Comparison of ENCODE assay signal across 1 cellular context in genomic region chr14:67010602-67011001, GRCh38.
TF ChIP-seq lines count a peak whose summit lies in the region.

No MANE protein-coding gene starts in this region.

TF ChIP-seq in GM12878, 131 proteins besides CTCF, POLR2A, EP300 and RAD21 (continued from another document):
- TF ChIP-seq CEBPZ (IDR thresholded peaks at IDR 0.05; ENCODE audit: low read depth, low read length) (no peak), POU2F2 (IDR thresholded peaks at IDR 0.05; ENCODE audit: borderline replicate concordance, low read depth, low read length) (no peak), SRF (IDR thresholded peaks at IDR 0.05; ENCODE audit: low read depth in 2 of 2, low read length in 2 of 2) (no peak)
